ENCODE assay signal across 9 cellular contexts in genomic region chr1:151534662-151535278, GRCh38. TPM values are rescaled to one million over a fixed set of nuclear protein-coding genes. Genes with fewer than 3 reads are reported as not detected.
DNase-seq lines count a peak whose midpoint lies in the region; ATAC-seq and TF ChIP-seq lines count a peak whose summit lies in the region.
"Had no signal": no experiment of that assay in that cellular context is flagged by ENCODE, and none has a peak within 500 bp of the region (broad histone marks: within the 10 kb centered on the region; RNA-seq: fewer than 3 reads in every experiment).

No MANE protein-coding gene starts in this region.

- POLR2A ChIA-PET in HEK293 (lab: Yijun Ruan, JAX), result no interaction called here

- H3K4me1 ChIP-seq in HEK293 (ENCODE audit: control insufficient read depth, insufficient read depth, low read length), result peaks cover 3% of the 10 kb centered on the region; the same call in 1 of the 2 replicates

- H3K9me3 ChIP-seq in HEK293 (ENCODE audit: control insufficient read depth, insufficient read depth, low read depth, low read length), result no peaks in the 10 kb centered on the region

- peak; percentile 91 for ATAC-seq in activated CD8-positive, alpha-beta memory T cell treated with anti-CD3 and anti-CD28 coated beads, Interleukin-2, amount 10 ng/mL, durations not matched to agents 7 days and 5 days
- peak; percentile 75 to 81 for ATAC-seq in naive B cell (ENCODE audit: low read depth in 2 of 2)
- ATAC-seq in stimulated activated naive B cell treated with anti-CD40 and anti-IgM and Interleukin-4, amounts not matched to agents 10 μg/mL and 1 μg/mL and 100 μg/mL, for 72 hours (replicated peaks), result peak; percentile 80 to 84

- no peak overlapping the region for H3K4me3 Mint-ChIP-seq in activated CD8-positive, alpha-beta memory T cell treated with anti-CD3 and anti-CD28 coated beads, Interleukin-2, amount 10 ng/mL, durations not matched to agents 7 days and 5 days
- H3K4me3 Mint-ChIP-seq in naive B cell, result no peak overlapping the region
- H3K4me3 Mint-ChIP-seq in stimulated activated naive B cell treated with anti-CD40 and anti-IgM and Interleukin-4, amounts not matched to agents 10 μg/mL and 1 μg/mL and 100 μg/mL, for 72 hours, result no peak overlapping the region
- H3K4me3 Mint-ChIP-seq: IgD-negative memory B cell had no signal

- H3K9me3 Mint-ChIP-seq in activated CD8-positive, alpha-beta memory T cell treated with anti-CD3 and anti-CD28 coated beads, Interleukin-2, amount 10 ng/mL, durations not matched to agents 7 days and 5 days (ENCODE audit: low read depth), result no peaks in the 10 kb centered on the region
- no peaks in the 10 kb centered on the region for H3K9me3 Mint-ChIP-seq in naive B cell
- H3K9me3 Mint-ChIP-seq in stimulated activated naive B cell treated with anti-CD40 and anti-IgM and Interleukin-4, amounts not matched to agents 10 μg/mL and 1 μg/mL and 100 μg/mL, for 72 hours, result no peaks in the 10 kb centered on the region
- H3K9me3 Mint-ChIP-seq: IgD-negative memory B cell had no signal

- no peak overlapping the region for H3K27ac Mint-ChIP-seq in activated CD8-positive, alpha-beta memory T cell treated with anti-CD3 and anti-CD28 coated beads, Interleukin-2, amount 10 ng/mL, durations not matched to agents 7 days and 5 days
- peak overlapping the region in 1 of 6 donors; percentile 21 for H3K27ac Mint-ChIP-seq in naive B cell
- no peak overlapping the region for H3K27ac Mint-ChIP-seq in stimulated activated naive B cell treated with anti-CD40 and anti-IgM and Interleukin-4, amounts not matched to agents 10 μg/mL and 1 μg/mL and 100 μg/mL, for 72 hours
- H3K27ac Mint-ChIP-seq: IgD-negative memory B cell had no signal

- H3K27ac ChIP-seq in HEK293 (ENCODE audit: extremely low read depth, low read depth, low read length), result no peak overlapping the region

- peak; percentile 69 for TF ChIP-seq CTCF in HEK293 (tag by site-specific recombination; IDR thresholded peaks at IDR 0.05)

- CTCF ChIA-PET in HEK293 (lab: Yijun Ruan, JAX), result interaction anchor here (0.6 to 1.7 kb wide), 20 partner anchors 11 to 208 kb away, joined by 3 to 8 read pairs (median 3); partner anchors contain the start of gene CGN
- CTCF ChIA-PET in activated CD8-positive, alpha-beta memory T cell treated with anti-CD3 and anti-CD28 coated beads, Interleukin-2, amount 10 ng/mL, durations not matched to agents 7 days and 5 days (lab: Charles Lee), result interaction anchor here (0.6 to 2.4 kb wide), 9 partner anchors 10 to 229 kb away, joined by 3 to 7 read pairs (median 4); partner anchors contain the start of gene MRPL9

- H3K4me3 ChIP-seq in HEK293 (ENCODE audit: low read depth, low read length), result no peak overlapping the region

- DNase-seq in CD1c-positive myeloid dendritic cell (ENCODE audit: extremely low spot score), result peak; percentile 79
- peak; percentile 57 for DNase-seq in NOMO-1 treated with DMSO at 0.1 percent for 48 hours (lab: John Stamatoyannopoulos, UW; ENCODE audit: unreplicated experiment)
- DNase-seq in activated CD8-positive, alpha-beta memory T cell treated with anti-CD3 and anti-CD28 coated beads, Interleukin-2, amount 10 ng/mL, durations not matched to agents 7 days and 5 days, result peak; percentile 86
- DNase-seq in epidermal melanocyte (ENCODE audit: insufficient read length, low spot score), result peak; percentile 73
- peak; percentile 51 for DNase-seq in naive B cell
- DNase-seq in stimulated activated naive B cell treated with anti-CD40 and anti-IgM and Interleukin-4, amounts not matched to agents 10 μg/mL and 1 μg/mL and 100 μg/mL, for 72 hours, result peak; percentile 60
- DNase-seq in NCI-H2029 (lab: John Stamatoyannopoulos, UW), result no peak

- no peaks in the 10 kb centered on the region for H3K36me3 Mint-ChIP-seq in activated CD8-positive, alpha-beta memory T cell treated with anti-CD3 and anti-CD28 coated beads, Interleukin-2, amount 10 ng/mL, durations not matched to agents 7 days and 5 days
- H3K36me3 Mint-ChIP-seq in naive B cell, result no peaks in the 10 kb centered on the region
- no peaks in the 10 kb centered on the region for H3K36me3 Mint-ChIP-seq in stimulated activated naive B cell treated with anti-CD40 and anti-IgM and Interleukin-4, amounts not matched to agents 10 μg/mL and 1 μg/mL and 100 μg/mL, for 72 hours
- H3K36me3 Mint-ChIP-seq: IgD-negative memory B cell had no signal

- H3K27me3 Mint-ChIP-seq in activated CD8-positive, alpha-beta memory T cell treated with anti-CD3 and anti-CD28 coated beads, Interleukin-2, amount 10 ng/mL, durations not matched to agents 7 days and 5 days, result no peaks in the 10 kb centered on the region
- peaks cover 0 to 10% (median 4%) of the 10 kb centered on the region in 3 donors for H3K27me3 Mint-ChIP-seq in naive B cell
- H3K27me3 Mint-ChIP-seq in stimulated activated naive B cell treated with anti-CD40 and anti-IgM and Interleukin-4, amounts not matched to agents 10 μg/mL and 1 μg/mL and 100 μg/mL, for 72 hours, result no peaks in the 10 kb centered on the region
- H3K27me3 Mint-ChIP-seq: IgD-negative memory B cell had no signal

- H3K36me3 ChIP-seq in HEK293 (ENCODE audit: control insufficient read depth in 2 of 2, insufficient read depth in 1 of 2, low read length in 2 of 2), result peaks cover 0 to 60% of the 10 kb centered on the region in 2 experiments; a peak in 1 of 3 replicates

- H3K4me1 Mint-ChIP-seq in activated CD8-positive, alpha-beta memory T cell treated with anti-CD3 and anti-CD28 coated beads, Interleukin-2, amount 10 ng/mL, durations not matched to agents 7 days and 5 days, result peaks cover 5% of the 10 kb centered on the region
- peaks cover 0 to 7% (median 5%) of the 10 kb centered on the region in 3 donors for H3K4me1 Mint-ChIP-seq in naive B cell
- peaks cover 3 to 4% of the 10 kb centered on the region in 2 donors for H3K4me1 Mint-ChIP-seq in stimulated activated naive B cell treated with anti-CD40 and anti-IgM and Interleukin-4, amounts not matched to agents 10 μg/mL and 1 μg/mL and 100 μg/mL, for 72 hours

TF ChIP-seq in HEK293, 187 proteins besides CTCF, POLR2A, EP300 and RAD21 (continues in another document):
- TF ChIP-seq ZNF624 (tag by site-specific recombination; IDR thresholded peaks at IDR 0.05), result no peak
- no peak for TF ChIP-seq ZNF148 (tag by site-specific recombination; IDR thresholded peaks at IDR 0.05; ENCODE audit: borderline replicate concordance)
- TF ChIP-seq ZBTB49 (tag by site-specific recombination; IDR thresholded peaks at IDR 0.05; ENCODE audit: low read depth), result no peak
- TF ChIP-seq ZNF10 (tag by site-specific recombination; IDR thresholded peaks at IDR 0.05), result no peak
- TF ChIP-seq ZNF654 (tag by site-specific recombination; IDR thresholded peaks at IDR 0.05; ENCODE audit: low read depth), result peak; percentile 90
- TF ChIP-seq ZNF561 (tag by site-specific recombination; IDR thresholded peaks at IDR 0.05; ENCODE audit: borderline replicate concordance), result no peak
- TF ChIP-seq ZSCAN30 (tag by site-specific recombination; IDR thresholded peaks at IDR 0.05), result peak; percentile 72; the same call in 1 of the 2 replicates
- TF ChIP-seq ZNF660 (tag by site-specific recombination; IDR thresholded peaks at IDR 0.05), result peak; percentile 60; the same call in 1 of the 2 replicates

RNA-seq across cellular contexts. Expression of gene TUFT1, which starts 5.3 kb away (rescaled TPM):
- 1 to 10 TPM; 1.7 to 2.5 TPM for total RNA-seq in activated CD8-positive, alpha-beta memory T cell treated with anti-CD3 and anti-CD28 coated beads, Interleukin-2, amount 10 ng/mL, durations not matched to agents 7 days and 5 days
- polyA plus RNA-seq in naive B cell (ENCODE audit: low read depth in 6 of 6), result 1 to 10 TPM in 4 of 6 donors, under 1 TPM in 1, not detected in 1; 0.43 to 1.6 (median 1.1) TPM

RNA-seq across cellular contexts. Expression of gene CGN, which starts 23.6 kb away (rescaled TPM):
- under 1 TPM; 0.37 to 0.70 TPM for total RNA-seq in activated CD8-positive, alpha-beta memory T cell treated with anti-CD3 and anti-CD28 coated beads, Interleukin-2, amount 10 ng/mL, durations not matched to agents 7 days and 5 days
- polyA plus RNA-seq in naive B cell (ENCODE audit: low read depth in 6 of 6), result under 1 TPM in 3 of 6 donors, not detected in 3; 0.07 to 0.43 (median 0.13) TPM
- polyA plus RNA-seq: IgD-negative memory B cell had no signal
